In genomic region chr16:85554114-85554790, GRCh38 we compare ENCODE assay signal across 1 cellular context.
TF ChIP-seq lines count a peak whose summit lies in the region.

No MANE protein-coding gene starts in this region.

TF ChIP-seq in K562, 482 proteins besides CTCF, POLR2A, EP300 and RAD21 (continued from another document and continues in another):
- TF ChIP-seq UBTF (IDR thresholded peaks at IDR 0.05; ENCODE audit: borderline replicate concordance in 1 of 2, low read depth in 2 of 2, low read length in 2 of 2) (peak in 1 of 2 experiments; percentile 86; a peak in 2 of 4 replicates), MCM3 (IDR thresholded peaks at IDR 0.05) (no peak), ZNF232 (CRISPR knock-in tag; IDR thresholded peaks at IDR 0.05) (no peak), HDAC6 (IDR thresholded peaks at IDR 0.05; ENCODE audit: low read depth, low read length) (no peak), NCOA4 (IDR thresholded peaks at IDR 0.05; ENCODE audit: partially characterized antibody) (no peak), TRIM24 (IDR thresholded peaks at IDR 0.05) (peak; percentile 6 to 67; a peak in 2 of 4 replicates), ZNF174 (CRISPR knock-in tag; IDR thresholded peaks at IDR 0.05) (no peak), TRIM28 (IDR thresholded peaks at IDR 0.05) (0 out of 2 replicates have a peak, but pooled peaks have one; percentile 9), RFX7 (CRISPR knock-in tag; IDR thresholded peaks at IDR 0.05) (no peak), ZNF146 (CRISPR knock-in tag; IDR thresholded peaks at IDR 0.05; ENCODE audit: unreplicated experiment) (no peak), HDAC2 (IDR thresholded peaks at IDR 0.05) (peak; percentile 80; the same call in 1 of the 2 replicates), ZEB2 (IDR thresholded peaks at IDR 0.05) (no peak), ZNF24 (IDR thresholded peaks at IDR 0.05) (no peak), STAT5B (CRISPR knock-in tag; IDR thresholded peaks at IDR 0.05) (no peak), AFF1 (IDR thresholded peaks at IDR 0.05; ENCODE audit: low read depth in 1 of 2, partially characterized antibody in 2 of 2) (peak; percentile 72 to 93), ETS2 (tag; IDR thresholded peaks at IDR 0.05; ENCODE audit: borderline replicate concordance, poor library complexity, severe bottlenecking) (no peak), CBX2 (IDR thresholded peaks at IDR 0.05; ENCODE audit: insufficient read depth, low read length, poor library complexity, severe bottlenecking) (no peak), SRSF3 (IDR thresholded peaks at IDR 0.05; ENCODE audit: insufficient read depth, low read length) (no peak), SIN3B (IDR thresholded peaks at IDR 0.05; ENCODE audit: low read depth) (no peak), RFX5 (IDR thresholded peaks at IDR 0.05; ENCODE audit: low read depth, low read length) (no peak), NR1H2 (CRISPR knock-in tag; IDR thresholded peaks at IDR 0.05) (no peak), ZNF79 (CRISPR knock-in tag; IDR thresholded peaks at IDR 0.05; ENCODE audit: low read depth) (no peak), MAZ (CRISPR knock-in tag; conservative IDR thresholded peaks at IDR 0.05 in 1 of 2, IDR thresholded peaks at IDR 0.05 in 1 of 2) (peak; percentile 61), SLC30A9 (CRISPR knock-in tag; IDR thresholded peaks at IDR 0.05) (no peak), SMARCA4 (IDR thresholded peaks at IDR 0.05) (peak; percentile 90), EHMT2 (IDR thresholded peaks at IDR 0.05) (no peak), E2F5 (CRISPR knock-in tag; IDR thresholded peaks at IDR 0.05) (0 out of 2 replicates have a peak, but pooled peaks have one; percentile 10), KAT2B (IDR thresholded peaks at IDR 0.05; ENCODE audit: low read depth, low read length) (no peak), ESRRB (CRISPR knock-in tag; IDR thresholded peaks at IDR 0.05; ENCODE audit: borderline replicate concordance) (no peak), MYNN (IDR thresholded peaks at IDR 0.05) (no peak), MYNN (CRISPR knock-in tag; IDR thresholded peaks at IDR 0.05) (no peak), SMC3 (conservative IDR thresholded peaks at IDR 0.05; ENCODE audit: insufficient read depth, low read depth, low read length) (0 out of 2 replicates have a peak, but pooled peaks have one; percentile 3), ZNF740 (CRISPR knock-in tag; IDR thresholded peaks at IDR 0.05) (no peak; the same call in 1 of the 2 replicates), ZNF740 (tag; IDR thresholded peaks at IDR 0.05) (peak in 1 of 2 experiments; percentile 84; a peak in 2 of 4 replicates)
- TF ChIP-seq, protein P1, sequence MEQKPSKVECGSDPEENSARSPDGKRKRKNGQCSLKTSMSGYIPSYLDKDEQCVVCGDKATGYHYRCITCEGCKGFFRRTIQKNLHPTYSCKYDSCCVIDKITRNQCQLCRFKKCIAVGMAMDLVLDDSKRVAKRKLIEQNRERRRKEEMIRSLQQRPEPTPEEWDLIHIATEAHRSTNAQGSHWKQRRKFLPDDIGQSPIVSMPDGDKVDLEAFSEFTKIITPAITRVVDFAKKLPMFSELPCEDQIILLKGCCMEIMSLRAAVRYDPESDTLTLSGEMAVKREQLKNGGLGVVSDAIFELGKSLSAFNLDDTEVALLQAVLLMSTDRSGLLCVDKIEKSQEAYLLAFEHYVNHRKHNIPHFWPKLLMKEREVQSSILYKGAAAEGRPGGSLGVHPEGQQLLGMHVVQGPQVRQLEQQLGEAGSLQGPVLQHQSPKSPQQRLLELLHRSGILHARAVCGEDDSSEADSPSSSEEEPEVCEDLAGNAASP (IDR thresholded peaks at IDR 0.05): no peak
- TF ChIP-seq, protein P2, sequence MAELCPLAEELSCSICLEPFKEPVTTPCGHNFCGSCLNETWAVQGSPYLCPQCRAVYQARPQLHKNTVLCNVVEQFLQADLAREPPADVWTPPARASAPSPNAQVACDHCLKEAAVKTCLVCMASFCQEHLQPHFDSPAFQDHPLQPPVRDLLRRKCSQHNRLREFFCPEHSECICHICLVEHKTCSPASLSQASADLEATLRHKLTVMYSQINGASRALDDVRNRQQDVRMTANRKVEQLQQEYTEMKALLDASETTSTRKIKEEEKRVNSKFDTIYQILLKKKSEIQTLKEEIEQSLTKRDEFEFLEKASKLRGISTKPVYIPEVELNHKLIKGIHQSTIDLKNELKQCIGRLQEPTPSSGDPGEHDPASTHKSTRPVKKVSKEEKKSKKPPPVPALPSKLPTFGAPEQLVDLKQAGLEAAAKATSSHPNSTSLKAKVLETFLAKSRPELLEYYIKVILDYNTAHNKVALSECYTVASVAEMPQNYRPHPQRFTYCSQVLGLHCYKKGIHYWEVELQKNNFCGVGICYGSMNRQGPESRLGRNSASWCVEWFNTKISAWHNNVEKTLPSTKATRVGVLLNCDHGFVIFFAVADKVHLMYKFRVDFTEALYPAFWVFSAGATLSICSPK (IDR thresholded peaks at IDR 0.05; ENCODE audit: borderline replicate concordance): no peak
- TF ChIP-seq, protein P3, sequence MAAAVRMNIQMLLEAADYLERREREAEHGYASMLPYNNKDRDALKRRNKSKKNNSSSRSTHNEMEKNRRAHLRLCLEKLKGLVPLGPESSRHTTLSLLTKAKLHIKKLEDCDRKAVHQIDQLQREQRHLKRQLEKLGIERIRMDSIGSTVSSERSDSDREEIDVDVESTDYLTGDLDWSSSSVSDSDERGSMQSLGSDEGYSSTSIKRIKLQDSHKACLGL (CRISPR knock-in tag; IDR thresholded peaks at IDR 0.05; ENCODE audit: borderline replicate concordance, poor library complexity, severe bottlenecking): no peak
- TF ChIP-seq, protein P4, sequence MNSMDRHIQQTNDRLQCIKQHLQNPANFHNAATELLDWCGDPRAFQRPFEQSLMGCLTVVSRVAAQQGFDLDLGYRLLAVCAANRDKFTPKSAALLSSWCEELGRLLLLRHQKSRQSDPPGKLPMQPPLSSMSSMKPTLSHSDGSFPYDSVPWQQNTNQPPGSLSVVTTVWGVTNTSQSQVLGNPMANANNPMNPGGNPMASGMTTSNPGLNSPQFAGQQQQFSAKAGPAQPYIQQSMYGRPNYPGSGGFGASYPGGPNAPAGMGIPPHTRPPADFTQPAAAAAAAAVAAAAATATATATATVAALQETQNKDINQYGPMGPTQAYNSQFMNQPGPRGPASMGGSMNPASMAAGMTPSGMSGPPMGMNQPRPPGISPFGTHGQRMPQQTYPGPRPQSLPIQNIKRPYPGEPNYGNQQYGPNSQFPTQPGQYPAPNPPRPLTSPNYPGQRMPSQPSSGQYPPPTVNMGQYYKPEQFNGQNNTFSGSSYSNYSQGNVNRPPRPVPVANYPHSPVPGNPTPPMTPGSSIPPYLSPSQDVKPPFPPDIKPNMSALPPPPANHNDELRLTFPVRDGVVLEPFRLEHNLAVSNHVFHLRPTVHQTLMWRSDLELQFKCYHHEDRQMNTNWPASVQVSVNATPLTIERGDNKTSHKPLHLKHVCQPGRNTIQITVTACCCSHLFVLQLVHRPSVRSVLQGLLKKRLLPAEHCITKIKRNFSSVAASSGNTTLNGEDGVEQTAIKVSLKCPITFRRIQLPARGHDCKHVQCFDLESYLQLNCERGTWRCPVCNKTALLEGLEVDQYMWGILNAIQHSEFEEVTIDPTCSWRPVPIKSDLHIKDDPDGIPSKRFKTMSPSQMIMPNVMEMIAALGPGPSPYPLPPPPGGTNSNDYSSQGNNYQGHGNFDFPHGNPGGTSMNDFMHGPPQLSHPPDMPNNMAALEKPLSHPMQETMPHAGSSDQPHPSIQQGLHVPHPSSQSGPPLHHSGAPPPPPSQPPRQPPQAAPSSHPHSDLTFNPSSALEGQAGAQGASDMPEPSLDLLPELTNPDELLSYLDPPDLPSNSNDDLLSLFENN (IDR thresholded peaks at IDR 0.05; ENCODE audit: low read depth in 2 of 2, low read length in 2 of 2): peak in 1 of 2 experiments; percentile 92; a peak in 2 of 4 replicates
- TF ChIP-seq, protein P5, sequence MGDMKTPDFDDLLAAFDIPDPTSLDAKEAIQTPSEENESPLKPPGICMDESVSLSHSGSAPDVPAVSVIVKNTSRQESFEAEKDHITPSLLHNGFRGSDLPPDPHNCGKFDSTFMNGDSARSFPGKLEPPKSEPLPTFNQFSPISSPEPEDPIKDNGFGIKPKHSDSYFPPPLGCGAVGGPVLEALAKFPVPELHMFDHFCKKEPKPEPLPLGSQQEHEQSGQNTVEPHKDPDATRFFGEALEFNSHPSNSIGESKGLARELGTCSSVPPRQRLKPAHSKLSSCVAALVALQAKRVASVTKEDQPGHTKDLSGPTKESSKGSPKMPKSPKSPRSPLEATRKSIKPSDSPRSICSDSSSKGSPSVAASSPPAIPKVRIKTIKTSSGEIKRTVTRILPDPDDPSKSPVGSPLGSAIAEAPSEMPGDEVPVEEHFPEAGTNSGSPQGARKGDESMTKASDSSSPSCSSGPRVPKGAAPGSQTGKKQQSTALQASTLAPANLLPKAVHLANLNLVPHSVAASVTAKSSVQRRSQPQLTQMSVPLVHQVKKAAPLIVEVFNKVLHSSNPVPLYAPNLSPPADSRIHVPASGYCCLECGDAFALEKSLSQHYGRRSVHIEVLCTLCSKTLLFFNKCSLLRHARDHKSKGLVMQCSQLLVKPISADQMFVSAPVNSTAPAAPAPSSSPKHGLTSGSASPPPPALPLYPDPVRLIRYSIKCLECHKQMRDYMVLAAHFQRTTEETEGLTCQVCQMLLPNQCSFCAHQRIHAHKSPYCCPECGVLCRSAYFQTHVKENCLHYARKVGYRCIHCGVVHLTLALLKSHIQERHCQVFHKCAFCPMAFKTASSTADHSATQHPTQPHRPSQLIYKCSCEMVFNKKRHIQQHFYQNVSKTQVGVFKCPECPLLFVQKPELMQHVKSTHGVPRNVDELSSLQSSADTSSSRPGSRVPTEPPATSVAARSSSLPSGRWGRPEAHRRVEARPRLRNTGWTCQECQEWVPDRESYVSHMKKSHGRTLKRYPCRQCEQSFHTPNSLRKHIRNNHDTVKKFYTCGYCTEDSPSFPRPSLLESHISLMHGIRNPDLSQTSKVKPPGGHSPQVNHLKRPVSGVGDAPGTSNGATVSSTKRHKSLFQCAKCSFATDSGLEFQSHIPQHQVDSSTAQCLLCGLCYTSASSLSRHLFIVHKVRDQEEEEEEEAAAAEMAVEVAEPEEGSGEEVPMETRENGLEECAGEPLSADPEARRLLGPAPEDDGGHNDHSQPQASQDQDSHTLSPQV (IDR thresholded peaks at IDR 0.05): no peak
- TF ChIP-seq, protein P6, sequence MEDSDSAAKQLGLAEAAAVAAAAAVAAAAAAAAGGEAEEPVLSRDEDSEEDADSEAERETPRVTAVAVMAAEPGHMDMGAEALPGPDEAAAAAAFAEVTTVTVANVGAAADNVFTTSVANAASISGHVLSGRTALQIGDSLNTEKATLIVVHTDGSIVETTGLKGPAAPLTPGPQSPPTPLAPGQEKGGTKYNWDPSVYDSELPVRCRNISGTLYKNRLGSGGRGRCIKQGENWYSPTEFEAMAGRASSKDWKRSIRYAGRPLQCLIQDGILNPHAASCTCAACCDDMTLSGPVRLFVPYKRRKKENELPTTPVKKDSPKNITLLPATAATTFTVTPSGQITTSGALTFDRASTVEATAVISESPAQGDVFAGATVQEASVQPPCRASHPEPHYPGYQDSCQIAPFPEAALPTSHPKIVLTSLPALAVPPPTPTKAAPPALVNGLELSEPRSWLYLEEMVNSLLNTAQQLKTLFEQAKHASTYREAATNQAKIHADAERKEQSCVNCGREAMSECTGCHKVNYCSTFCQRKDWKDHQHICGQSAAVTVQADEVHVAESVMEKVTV (CRISPR knock-in tag; IDR thresholded peaks at IDR 0.05): peak; percentile 32; the same call in 1 of the 2 replicates
